Comparison of ENCODE assay signal across 10 cellular contexts in the genomic region with DNA sequence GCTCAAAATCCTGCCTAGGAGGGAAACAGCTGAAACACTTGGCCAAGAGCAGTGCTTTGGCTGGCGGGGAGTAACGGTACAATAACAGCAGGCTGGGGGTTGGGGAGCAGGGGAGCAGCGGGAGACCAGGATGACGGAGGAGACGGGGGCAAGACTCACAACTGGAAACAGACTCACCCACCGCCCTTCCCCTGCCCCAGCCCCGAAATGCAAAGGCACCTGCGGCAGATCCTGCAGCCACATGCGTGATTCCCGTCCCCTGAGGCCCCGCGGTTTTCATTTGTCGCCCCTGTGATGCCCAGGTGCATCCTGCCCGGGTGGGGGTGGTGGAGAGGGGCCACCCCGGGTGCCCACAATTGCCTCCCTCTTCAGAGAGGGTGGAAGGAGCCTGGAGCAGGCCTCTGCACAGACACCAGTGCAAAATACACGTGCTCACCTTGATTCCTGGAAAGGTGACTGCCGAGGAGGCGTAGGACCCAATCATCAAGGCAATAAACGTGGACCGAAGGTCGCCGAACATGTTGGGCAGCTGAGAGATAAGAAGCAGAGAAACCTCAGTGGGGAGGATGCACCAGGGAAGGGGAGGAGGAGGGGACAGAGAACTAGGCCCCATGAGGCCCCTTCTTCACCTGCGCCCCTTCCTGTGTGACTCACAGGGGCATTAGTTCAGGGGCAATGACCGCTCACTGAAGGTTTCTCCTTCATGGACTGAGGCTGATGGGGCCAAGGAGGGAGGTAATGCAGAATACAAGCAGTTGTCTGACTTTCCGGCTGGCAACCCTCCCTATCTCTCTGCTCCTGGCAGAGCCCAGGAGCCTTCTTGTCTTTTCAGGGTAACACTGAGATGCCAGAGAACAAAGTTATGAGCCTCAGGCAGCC. TPM values are rescaled to one million over a fixed set of nuclear protein-coding genes. Genes with fewer than 3 reads are reported as not detected.
DNase-seq lines count a peak whose midpoint lies in the region; ATAC-seq and TF ChIP-seq lines count a peak whose summit lies in the region.
"Had no signal": no experiment of that assay in that cellular context is flagged by ENCODE, and none has a peak within 500 bp of the region (broad histone marks: within the 10 kb centered on the region; RNA-seq: fewer than 3 reads in every experiment).

No MANE protein-coding gene starts in this region.

- peaks cover 32 to 52% of the 10 kb centered on the region in 2 donors for H3K4me1 ChIP-seq in thoracic aorta (ENCODE audit: control insufficient read depth in 1 of 2, low read depth in 2 of 2)

- H4K20me1 ChIP-seq in SU-DHL-6 (ENCODE audit: low read depth, low read length) = no peaks in the 10 kb centered on the region

- no peaks in the 10 kb centered on the region for H3K36me3 Mint-ChIP-seq in activated T-cell treated with anti-CD3 and anti-CD28 coated beads, Interleukin-2, amount 50 U/mL, for 4 hours (ENCODE audit: insufficient read depth)

- H3K4me1 Mint-ChIP-seq in activated T-cell treated with anti-CD3 and anti-CD28 coated beads, Interleukin-2, amount 50 U/mL, for 4 hours (ENCODE audit: low read depth) = peaks cover 2% of the 10 kb centered on the region

- no peaks in the 10 kb centered on the region for H3K9me3 ChIP-seq in SU-DHL-6 (ENCODE audit: insufficient read depth, low read length)
- no peaks in the 10 kb centered on the region for H3K9me3 ChIP-seq in thoracic aorta

- peak overlapping the region; percentile 97 for H3K27ac ChIP-seq in SU-DHL-6 (ENCODE audit: low read depth, low read length)
- H3K27ac ChIP-seq in thoracic aorta = peak overlapping the region; percentile 30 to 59

- peak overlapping the region; percentile 78 for H3K4me2 ChIP-seq in SU-DHL-6 (ENCODE audit: low read depth, low read length, poor library complexity, severe bottlenecking)

- no peak for DNase-seq in activated T-cell treated with anti-CD3 and anti-CD28 coated beads, Interleukin-2, amount 50 U/mL, for 4 hours
- DNase-seq in activated T-cell treated with anti-CD3 and anti-CD28 coated beads, Interleukin-2, amount 50 U/mL, for 1 hour = no peak
- DNase-seq in thoracic aorta (ENCODE audit: low spot score) (no peak), T-helper 1 cell (no peak), foreskin melanocyte (no peak)
- no peak for DNase-seq in activated CD4-positive, alpha-beta T cell treated with anti-CD3 and anti-CD28 coated beads, Interleukin-2, amount 50 U/mL, for 48 hours
- DNase-seq: erythroblast, nephron progenitor cell had no signal

- no peaks in the 10 kb centered on the region for H3K9me3 Mint-ChIP-seq in activated T-cell treated with anti-CD3 and anti-CD28 coated beads, Interleukin-2, amount 50 U/mL, for 4 hours
- H3K9me3 Mint-ChIP-seq: nephron progenitor cell had no signal

- H3K36me3 ChIP-seq in SU-DHL-6 (ENCODE audit: low read length) (no peaks in the 10 kb centered on the region), thoracic aorta (no peaks in the 10 kb centered on the region)

- H3K4me3 ChIP-seq in SU-DHL-6 (ENCODE audit: insufficient read depth, low read length, poor library complexity, severe bottlenecking) (peak overlapping the region; percentile 35), thoracic aorta (no peak overlapping the region)

- no peak for TF ChIP-seq CTCF in SU-DHL-6 (IDR thresholded peaks at IDR 0.05; ENCODE audit: insufficient read depth, low read length, poor library complexity, severe bottlenecking)
- no peak for TF ChIP-seq CTCF in thoracic aorta (IDR thresholded peaks at IDR 0.05)

- ATAC-seq in activated T-cell treated with anti-CD3 and anti-CD28 coated beads, Interleukin-2, amount 50 U/mL, for 4 hours = peak in 1 of 2 donors; percentile 37
- ATAC-seq in HG02970 (IDR thresholded peaks at IDR 0.05; ENCODE audit: low FRiP score, unreplicated experiment) (peak; percentile 67), thoracic aorta (ENCODE audit: insufficient number of reproducible peaks, low FRiP score, low read depth) (no peak)

- 0 out of 2 replicates have a peak, but pooled peaks cover 6% of the 10 kb centered on the region for H3K79me2 ChIP-seq in SU-DHL-6 (ENCODE audit: insufficient read depth, low read length)

- peaks cover 10% of the 10 kb centered on the region for H3F3A ChIP-seq in SU-DHL-6 (ENCODE audit: insufficient read depth)

- H3K9me2 ChIP-seq in SU-DHL-6 (replicated peaks; ENCODE audit: insufficient read depth, low read length) = no peaks in the 10 kb centered on the region

- H3K9ac ChIP-seq in SU-DHL-6 (ENCODE audit: low read length) = peak overlapping the region; percentile 52

- peak overlapping the region; percentile 43 for H3K4me3 Mint-ChIP-seq in activated T-cell treated with anti-CD3 and anti-CD28 coated beads, Interleukin-2, amount 50 U/mL, for 4 hours
- H3K4me3 Mint-ChIP-seq: nephron progenitor cell had no signal

- H3K27me3 ChIP-seq in SU-DHL-6 (ENCODE audit: low read length) = no peaks in the 10 kb centered on the region
- H3K27me3 ChIP-seq in thoracic aorta (replicated peaks; ENCODE audit: insufficient read depth) = no peaks in the 10 kb centered on the region

- no peak overlapping the region for H2AFZ ChIP-seq in SU-DHL-6 (ENCODE audit: low read depth, low read length, severe bottlenecking)

- no peaks in the 10 kb centered on the region for H3K27me3 Mint-ChIP-seq in activated T-cell treated with anti-CD3 and anti-CD28 coated beads, Interleukin-2, amount 50 U/mL, for 4 hours (ENCODE audit: low read depth)

RNA-seq across cellular contexts. Expression of a gene that starts 30.4 kb away (rescaled TPM):
- 100 to 1,000 TPM in 1 of 3 donors, 10 to 100 TPM in 2; 95.4 to 103 (median 97.4) TPM for total RNA-seq in activated T-cell treated with anti-CD3 and anti-CD28 coated beads, Interleukin-2, amount 50 U/mL, for 4 hours
- 10 to 100 TPM; 33.8 to 39.4 TPM for total RNA-seq in thoracic aorta

RNA-seq across cellular contexts. Expression of a gene that starts 35.6 kb away (rescaled TPM):
- 1 to 10 TPM; 4.1 to 9.4 (median 5.0) TPM for total RNA-seq in activated T-cell treated with anti-CD3 and anti-CD28 coated beads, Interleukin-2, amount 50 U/mL, for 4 hours
- total RNA-seq in thoracic aorta = 10 to 100 TPM; 21.1 to 21.9 TPM

RNA-seq across cellular contexts. Expression of a gene that starts 52.5 kb away (rescaled TPM):
- 1 to 10 TPM; 1.3 to 2.0 (median 1.6) TPM for total RNA-seq in activated T-cell treated with anti-CD3 and anti-CD28 coated beads, Interleukin-2, amount 50 U/mL, for 4 hours
- 10 to 100 TPM; 17.6 to 19.1 TPM for total RNA-seq in thoracic aorta

RNA-seq across cellular contexts. Expression of a gene that starts 56.7 kb away (rescaled TPM):
- 1 to 10 TPM; 2.0 to 2.7 (median 2.3) TPM for total RNA-seq in activated T-cell treated with anti-CD3 and anti-CD28 coated beads, Interleukin-2, amount 50 U/mL, for 4 hours
- 10 to 100 TPM; 16.1 to 38.9 TPM for total RNA-seq in thoracic aorta

Comparison
In these comparisons a context has a peak if more than half of its experiments do, and no peak if none do; other contexts are left out.
1. RNA of a gene that starts 52.5 kb away (total RNA-seq): 17.6 to 19.1 TPM in thoracic aorta; 1.3 to 2.0 TPM in activated T-cell treated with anti-CD3 and anti-CD28 coated beads, Interleukin-2, amount 50 U/mL, for 4 hours; every median in the first group is over 4 times any median in the second.